Comparison of ENCODE assay signal across 8 cellular contexts in the genomic region with DNA sequence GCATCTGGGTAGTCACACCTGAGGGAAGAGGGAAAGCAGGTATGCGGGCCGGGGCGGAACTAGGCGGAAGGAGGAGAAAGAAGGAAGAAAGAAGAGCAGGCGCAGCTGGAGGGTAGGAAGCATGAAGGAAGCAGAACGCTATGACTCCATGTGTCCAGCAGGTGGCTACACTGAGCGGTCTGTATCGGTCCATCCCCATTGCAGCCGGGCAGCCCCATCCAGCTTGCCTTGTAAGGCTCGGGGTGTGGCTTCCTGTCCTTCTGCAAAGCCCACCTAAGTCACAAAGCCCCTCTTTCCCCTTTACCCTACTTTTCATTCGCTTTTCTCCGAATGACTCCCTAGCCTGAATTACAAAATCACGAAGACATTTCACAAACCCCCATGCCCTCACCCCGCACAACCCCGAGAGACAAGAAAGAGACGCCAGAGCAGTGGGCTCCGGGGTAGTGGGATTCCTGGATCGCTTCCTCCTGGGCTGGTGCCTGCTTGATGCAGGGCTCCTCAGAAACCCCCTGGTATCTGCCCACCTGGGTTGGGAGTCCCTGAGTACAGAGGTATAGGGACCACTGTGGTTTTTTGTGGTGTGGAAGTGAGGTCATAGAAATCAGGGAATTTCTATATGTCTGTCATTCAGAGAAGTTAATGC. TPM values are rescaled to one million over a fixed set of nuclear protein-coding genes. Genes with fewer than 3 reads are reported as not detected.
DNase-seq lines count a peak whose midpoint lies in the region; ATAC-seq and TF ChIP-seq lines count a peak whose summit lies in the region.

No MANE protein-coding gene starts in this region.

- peak in 55 of 56 donors; percentile 55 to 87 (median 78) for TF ChIP-seq CTCF in dorsolateral prefrontal cortex (IDR thresholded peaks at IDR 0.05 in 54 of 56, conservative IDR thresholded peaks at IDR 0.05 in 2 of 56; ENCODE audit: low read depth in 1 of 56, partially characterized antibody in 56 of 56)

- H3K27ac ChIP-seq in dorsolateral prefrontal cortex: peak overlapping the region in 53 of 59 donors; percentile 51 to 98 (median 89)

- ATAC-seq in Right ventricle myocardium inferior (peak; percentile 66), HG02981 (IDR thresholded peaks at IDR 0.05; ENCODE audit: unreplicated experiment) (peak; percentile 86)

- DNase-seq in Right ventricle myocardium inferior (ENCODE audit: missing footprints) (no peak), cardiac septum (ENCODE audit: low spot score) (no peak), NCI-H345 treated with DMSO at 0.1 percent for 48 hours (lab: John Stamatoyannopoulos, UW; ENCODE audit: unreplicated experiment) (peak; percentile 13), dorsolateral prefrontal cortex (peak in 9 of 10 donors; percentile 45 to 78 (median 68)), lung microvascular endothelial cell (ENCODE audit: low read depth in 2 of 2) (peak; percentile 62 to 67)
- peak; percentile 19 to 46 for DNase-seq in activated CD4-positive, alpha-beta T cell treated with anti-CD3 and anti-CD28 coated beads, Interleukin-2, amount 50 U/mL, for 24 hours (ENCODE audit: low read depth in 1 of 2, low spot score in 1 of 2)
- peak; percentile 36 to 39 for DNase-seq in stimulated activated CD8-positive, alpha-beta memory T cell treated with anti-CD3 and anti-CD28 coated beads, Interleukin-15, amount 100 ng/mL, for 48 hours (ENCODE audit: low read depth in 2 of 2)

- intact Hi-C loops in Right ventricle myocardium inferior (cut with DNase I) (no loop called here), cardiac septum (cut with DNase I) (no loop called here), dorsolateral prefrontal cortex (cut with DNase I) (no loop called here)

- peak overlapping the region in 3 of 59 donors; percentile 15 to 32 (median 16) for H3K4me3 ChIP-seq in dorsolateral prefrontal cortex

- H3K27me3 ChIP-seq in dorsolateral prefrontal cortex: no peaks in the 10 kb centered on the region

RNA-seq across cellular contexts. Expression of a gene that starts 39.9 kb away (rescaled TPM):
- total RNA-seq in Right ventricle myocardium inferior: 7.8 TPM
- total RNA-seq in cardiac septum: 8.3 TPM
- total RNA-seq in dorsolateral prefrontal cortex: 10 to 100 TPM in 113 of 120 experiments, 1 to 10 TPM in 7; 7.8 to 19.6 (median 12.4) TPM
- 9.6 and 12.5 TPM in 2 replicates for total RNA-seq in lung microvascular endothelial cell

RNA-seq across cellular contexts. Expression of a gene that starts 55.0 kb away (rescaled TPM):
- total RNA-seq in Right ventricle myocardium inferior (23.3 TPM), cardiac septum (24.8 TPM), dorsolateral prefrontal cortex (10 to 100 TPM; 31.6 to 66.9 (median 46.6) TPM), lung microvascular endothelial cell (13.7 and 18.3 TPM in 2 replicates)

RNA-seq across cellular contexts. Expression of a gene that starts 58.8 kb away (rescaled TPM):
- not detected for total RNA-seq in Right ventricle myocardium inferior
- not detected for total RNA-seq in cardiac septum
- total RNA-seq in dorsolateral prefrontal cortex: under 1 TPM in 1 of 120 experiments, not detected in 119; 0.25 TPM
- not detected in 2 replicates for total RNA-seq in lung microvascular endothelial cell

Comparison
In these comparisons a context has a peak if more than half of its experiments do, and no peak if none do; other contexts are left out.
1. DNase-seq: peak in NCI-H345 treated with DMSO at 0.1 percent for 48 hours (single experiment), activated CD4-positive, alpha-beta T cell treated with anti-CD3 and anti-CD28 coated beads, Interleukin-2, amount 50 U/mL, for 24 hours (2 of 2), dorsolateral prefrontal cortex (9 of 10), lung microvascular endothelial cell (2 of 2) and stimulated activated CD8-positive, alpha-beta memory T cell treated with anti-CD3 and anti-CD28 coated beads, Interleukin-15, amount 100 ng/mL, for 48 hours (2 of 2); none in Right ventricle myocardium inferior (single experiment) and cardiac septum (single experiment).